ENCODE assay signal across 1 cellular context in genomic region chr1:21638531-21639341, GRCh38.
A peak's percentile ranks its signal among the peaks of the same experiment; 100 is the strongest.
TF ChIP-seq lines count a peak whose summit lies in the region.

No MANE protein-coding gene starts in this region.

TF ChIP-seq in A549, 52 proteins besides CTCF, POLR2A, EP300 and RAD21 (continued from another document):
- TF ChIP-seq REST (IDR thresholded peaks at IDR 0.05) (no peak), JUNB (IDR thresholded peaks at IDR 0.05) (peak; percentile 65)
